Comparison of ENCODE assay signal across 1 cellular context in the genomic region with DNA sequence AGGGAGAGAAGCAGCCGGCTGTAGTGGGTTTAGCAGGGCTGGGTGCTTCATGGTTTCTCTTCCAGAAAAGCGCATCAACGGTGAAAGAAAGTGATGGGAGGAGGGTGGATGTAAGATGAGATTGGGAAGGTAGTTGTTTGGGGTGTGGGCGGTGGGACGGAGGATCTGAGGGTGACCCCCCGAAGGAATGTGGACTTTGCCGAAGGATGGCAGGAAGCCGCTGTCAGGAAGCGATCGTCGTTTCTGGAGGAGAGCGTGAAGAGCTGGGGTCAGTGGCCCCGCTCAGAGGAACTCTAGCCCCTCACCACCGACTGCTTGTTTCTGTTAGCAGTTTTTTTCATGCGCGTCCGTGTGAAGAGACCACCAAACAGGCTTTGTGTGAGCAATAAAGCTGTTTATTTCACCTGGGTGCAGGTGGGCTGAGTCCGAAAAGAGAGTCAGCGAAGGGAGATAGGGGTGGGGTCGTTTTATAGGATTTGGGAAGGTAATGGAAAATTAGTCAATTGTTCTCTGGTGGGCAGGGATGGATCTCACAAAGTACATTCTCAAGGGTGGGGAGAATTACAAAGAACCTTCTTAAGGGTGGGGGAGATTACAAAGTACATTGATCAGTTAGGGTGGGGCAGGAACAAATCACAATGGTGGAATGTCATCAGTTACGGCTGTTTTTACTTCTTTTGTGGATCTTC.
A peak's percentile ranks its signal among the peaks of the same experiment; 100 is the strongest.
TF ChIP-seq lines count a peak whose summit lies in the region.

No MANE protein-coding gene starts in this region.

TF ChIP-seq in K562, 482 proteins besides CTCF, POLR2A, EP300 and RAD21 (continued from another document):
- TF ChIP-seq, protein P1, sequence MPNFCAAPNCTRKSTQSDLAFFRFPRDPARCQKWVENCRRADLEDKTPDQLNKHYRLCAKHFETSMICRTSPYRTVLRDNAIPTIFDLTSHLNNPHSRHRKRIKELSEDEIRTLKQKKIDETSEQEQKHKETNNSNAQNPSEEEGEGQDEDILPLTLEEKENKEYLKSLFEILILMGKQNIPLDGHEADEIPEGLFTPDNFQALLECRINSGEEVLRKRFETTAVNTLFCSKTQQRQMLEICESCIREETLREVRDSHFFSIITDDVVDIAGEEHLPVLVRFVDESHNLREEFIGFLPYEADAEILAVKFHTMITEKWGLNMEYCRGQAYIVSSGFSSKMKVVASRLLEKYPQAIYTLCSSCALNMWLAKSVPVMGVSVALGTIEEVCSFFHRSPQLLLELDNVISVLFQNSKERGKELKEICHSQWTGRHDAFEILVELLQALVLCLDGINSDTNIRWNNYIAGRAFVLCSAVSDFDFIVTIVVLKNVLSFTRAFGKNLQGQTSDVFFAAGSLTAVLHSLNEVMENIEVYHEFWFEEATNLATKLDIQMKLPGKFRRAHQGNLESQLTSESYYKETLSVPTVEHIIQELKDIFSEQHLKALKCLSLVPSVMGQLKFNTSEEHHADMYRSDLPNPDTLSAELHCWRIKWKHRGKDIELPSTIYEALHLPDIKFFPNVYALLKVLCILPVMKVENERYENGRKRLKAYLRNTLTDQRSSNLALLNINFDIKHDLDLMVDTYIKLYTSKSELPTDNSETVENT (CRISPR knock-in tag; IDR thresholded peaks at IDR 0.05): 0 out of 2 replicates have a peak, but pooled peaks have one; percentile 31
- TF ChIP-seq SETDB1 (IDR thresholded peaks at IDR 0.05; ENCODE audit: low read length) (peak; percentile 87), HEY1 (CRISPR knock-in tag; IDR thresholded peaks at IDR 0.05; ENCODE audit: borderline replicate concordance) (0 out of 2 replicates have a peak, but pooled peaks have one; percentile 5), CHCHD3 (CRISPR knock-in tag; IDR thresholded peaks at IDR 0.05) (peak; percentile 80; the same call in 1 of the 2 replicates), GABPB2 (CRISPR knock-in tag; conservative IDR thresholded peaks at IDR 0.05) (peak; percentile 68; the same call in 1 of the 2 replicates)
